In genomic region chr16:69429058-69429651, GRCh38 we compare ENCODE assay signal across 7 cellular contexts. TPM values are rescaled to one million over a fixed set of nuclear protein-coding genes. Genes with fewer than 3 reads are reported as not detected.
DNase-seq lines count a peak whose midpoint lies in the region; ATAC-seq and TF ChIP-seq lines count a peak whose summit lies in the region.
"Not testable (repeated sequence)": the region's sequence is repeated elsewhere in the genome, so short reads cannot be mapped to it uniquely, and the experiment has no call there.

No MANE protein-coding gene starts in this region.

- CTCF ChIA-PET in OCI-LY7 (lab: Charles Lee; ENCODE audit: unreplicated experiment), result not testable (repeated sequence)
- CTCF ChIA-PET in activated CD4-positive, alpha-beta T cell treated with anti-CD3 and anti-CD28 coated beads for 36 hours (lab: Charles Lee), result interaction anchor here (1.0 to 1.1 kb wide), 2 partner anchors 26 to 33 kb away, joined by 3 read pairs; no protein-coding TSS in a partner anchor

- H3F3A ChIP-seq in Loucy (ENCODE audit: low read depth), result not testable (repeated sequence)

- not testable (repeated sequence) for TF ChIP-seq CTCF in Loucy (conservative IDR thresholded peaks at IDR 0.05; ENCODE audit: low read length); OCI-LY7 (conservative IDR thresholded peaks at IDR 0.05; ENCODE audit: low read length); neural crest cell (conservative IDR thresholded peaks at IDR 0.05)

- DNase-seq in OCI-LY7 (ENCODE audit: low spot score), result peak; percentile 13
- peak; percentile 22 for DNase-seq in activated CD4-positive, alpha-beta T cell treated with anti-CD3 and anti-CD28 coated beads for 36 hours
- DNase-seq in activated T-cell treated with anti-CD3 and anti-CD28 coated beads, Interleukin-2, amount 50 U/mL, for 24 hours; activated naive CD8-positive, alpha-beta T cell treated with anti-CD3 and anti-CD28 coated beads, Interleukin-2, amount 10 ng/mL, durations not matched to agents 7 days and 5 days; neural crest cell (ENCODE audit: low read depth, low spot score): not testable (repeated sequence)
- DNase-seq in erythroblast (lab: John Stamatoyannopoulos, UW), result peak; percentile 13 to 14

- not testable (repeated sequence) for H3K9me3 Mint-ChIP-seq in activated CD4-positive, alpha-beta T cell treated with anti-CD3 and anti-CD28 coated beads for 36 hours (ENCODE audit: low read depth); activated naive CD8-positive, alpha-beta T cell treated with anti-CD3 and anti-CD28 coated beads, Interleukin-2, amount 10 ng/mL, durations not matched to agents 7 days and 5 days
- H3K9me3 Mint-ChIP-seq in activated T-cell treated with anti-CD3 and anti-CD28 coated beads, Interleukin-2, amount 50 U/mL, for 24 hours, result peaks cover 11% of the 10 kb centered on the region
- H3K9me3 Mint-ChIP-seq in neural crest cell, result peaks cover 10% of the 10 kb centered on the region

- H4K20me1 ChIP-seq in Loucy (ENCODE audit: insufficient read depth, low read length, poor library complexity, severe bottlenecking), result peaks cover 19% of the 10 kb centered on the region
- not testable (repeated sequence) for H4K20me1 ChIP-seq in OCI-LY7 (ENCODE audit: insufficient read depth, low read length)

- H3K4me1 ChIP-seq in Loucy (ENCODE audit: insufficient read depth, low read length, poor library complexity, severe bottlenecking), result peaks cover 34% of the 10 kb centered on the region
- H3K4me1 ChIP-seq in OCI-LY7 (ENCODE audit: insufficient read depth, low read length, poor library complexity, severe bottlenecking), result not testable (repeated sequence)

- ATAC-seq in activated CD4-positive, alpha-beta T cell treated with anti-CD3 and anti-CD28 coated beads for 36 hours; activated naive CD8-positive, alpha-beta T cell treated with anti-CD3 and anti-CD28 coated beads, Interleukin-2, amount 10 ng/mL, durations not matched to agents 7 days and 5 days (ENCODE audit: low read depth): not testable (repeated sequence)

- H3K79me2 ChIP-seq in Loucy (ENCODE audit: insufficient read depth, low read length), result peaks cover 93% of the 10 kb centered on the region
- H3K79me2 ChIP-seq in OCI-LY7 (ENCODE audit: insufficient read depth, low read depth, low read length), result peaks cover 85% of the 10 kb centered on the region

- not testable (repeated sequence) for H3K4me3 Mint-ChIP-seq in activated CD4-positive, alpha-beta T cell treated with anti-CD3 and anti-CD28 coated beads for 36 hours; activated T-cell treated with anti-CD3 and anti-CD28 coated beads, Interleukin-2, amount 50 U/mL, for 24 hours; activated naive CD8-positive, alpha-beta T cell treated with anti-CD3 and anti-CD28 coated beads, Interleukin-2, amount 10 ng/mL, durations not matched to agents 7 days and 5 days
- H3K4me3 Mint-ChIP-seq in neural crest cell, result peak overlapping the region; percentile 5

- POLR2A ChIA-PET in OCI-LY7 (lab: Charles Lee), result interaction anchor here (1.4 kb wide), 1 partner anchor 14 kb away, joined by 5 read pairs; no protein-coding TSS in a partner anchor
- POLR2A ChIA-PET in activated CD4-positive, alpha-beta T cell treated with anti-CD3 and anti-CD28 coated beads for 36 hours (lab: Charles Lee); activated naive CD8-positive, alpha-beta T cell treated with anti-CD3 and anti-CD28 coated beads, Interleukin-2, amount 10 ng/mL, durations not matched to agents 7 days and 5 days (lab: Charles Lee): not testable (repeated sequence)

- H3K9me3 ChIP-seq in Loucy (ENCODE audit: insufficient read depth, low read depth, low read length), result not testable (repeated sequence)
- peaks cover 17% of the 10 kb centered on the region; the same call in 1 of the 2 replicates for H3K9me3 ChIP-seq in OCI-LY7 (ENCODE audit: low read length)

- H3K27ac Mint-ChIP-seq in activated CD4-positive, alpha-beta T cell treated with anti-CD3 and anti-CD28 coated beads for 36 hours, result peak overlapping the region; percentile 1
- peak overlapping the region; percentile 70 for H3K27ac Mint-ChIP-seq in activated T-cell treated with anti-CD3 and anti-CD28 coated beads, Interleukin-2, amount 50 U/mL, for 24 hours
- H3K27ac Mint-ChIP-seq in activated naive CD8-positive, alpha-beta T cell treated with anti-CD3 and anti-CD28 coated beads, Interleukin-2, amount 10 ng/mL, durations not matched to agents 7 days and 5 days, result peak overlapping the region; percentile 60
- H3K27ac Mint-ChIP-seq in neural crest cell (ENCODE audit: unreplicated experiment), result not testable (repeated sequence)

- H3K4me2 ChIP-seq in Loucy (ENCODE audit: low read depth, low read length, poor library complexity, severe bottlenecking), result peak overlapping the region; percentile 53
- H3K4me2 ChIP-seq in OCI-LY7 (ENCODE audit: low read length), result not testable (repeated sequence)

- H3K36me3 ChIP-seq in Loucy (ENCODE audit: insufficient read depth, low read length) (peaks cover 28% of the 10 kb centered on the region; the same call in 1 of the 2 replicates), OCI-LY7 (ENCODE audit: insufficient read depth, low read length) (peaks cover 77% of the 10 kb centered on the region)

- not testable (repeated sequence) for BruUV-seq in OCI-LY7 (replicated peaks; lab: Mats Ljungman, UMichigan)

- not testable (repeated sequence) for H3K9me2 ChIP-seq in Loucy (replicated peaks; ENCODE audit: low read depth, low read length); OCI-LY7 (ENCODE audit: insufficient read depth, low read length)

- not testable (repeated sequence) for TF ChIP-seq POLR2A in erythroblast (IDR thresholded peaks at IDR 0.05; ENCODE audit: low read length)

- not testable (repeated sequence) for H3K27me3 Mint-ChIP-seq in activated CD4-positive, alpha-beta T cell treated with anti-CD3 and anti-CD28 coated beads for 36 hours; activated T-cell treated with anti-CD3 and anti-CD28 coated beads, Interleukin-2, amount 50 U/mL, for 24 hours; activated naive CD8-positive, alpha-beta T cell treated with anti-CD3 and anti-CD28 coated beads, Interleukin-2, amount 10 ng/mL, durations not matched to agents 7 days and 5 days; neural crest cell (ENCODE audit: low read depth)

- H2AFZ ChIP-seq in Loucy (ENCODE audit: low read length); OCI-LY7 (ENCODE audit: low read length): not testable (repeated sequence)

- H3K4me3 ChIP-seq in Loucy (ENCODE audit: low read length, poor library complexity, severe bottlenecking); OCI-LY7 (ENCODE audit: low read depth, low read length, poor library complexity, severe bottlenecking): not testable (repeated sequence)

- H3K36me3 Mint-ChIP-seq in activated CD4-positive, alpha-beta T cell treated with anti-CD3 and anti-CD28 coated beads for 36 hours (ENCODE audit: low read depth), result peaks cover 57% of the 10 kb centered on the region
- peaks cover 93% of the 10 kb centered on the region for H3K36me3 Mint-ChIP-seq in activated T-cell treated with anti-CD3 and anti-CD28 coated beads, Interleukin-2, amount 50 U/mL, for 24 hours (ENCODE audit: low read depth)
- H3K36me3 Mint-ChIP-seq in activated naive CD8-positive, alpha-beta T cell treated with anti-CD3 and anti-CD28 coated beads, Interleukin-2, amount 10 ng/mL, durations not matched to agents 7 days and 5 days, result peaks cover 52% of the 10 kb centered on the region
- H3K36me3 Mint-ChIP-seq in neural crest cell (ENCODE audit: low read depth), result peaks cover 37% of the 10 kb centered on the region

- peaks cover 53% of the 10 kb centered on the region for H3K4me1 Mint-ChIP-seq in activated CD4-positive, alpha-beta T cell treated with anti-CD3 and anti-CD28 coated beads for 36 hours
- H3K4me1 Mint-ChIP-seq in activated T-cell treated with anti-CD3 and anti-CD28 coated beads, Interleukin-2, amount 50 U/mL, for 24 hours (ENCODE audit: low read depth), result peaks cover 67% of the 10 kb centered on the region
- peaks cover 36% of the 10 kb centered on the region for H3K4me1 Mint-ChIP-seq in activated naive CD8-positive, alpha-beta T cell treated with anti-CD3 and anti-CD28 coated beads, Interleukin-2, amount 10 ng/mL, durations not matched to agents 7 days and 5 days
- H3K4me1 Mint-ChIP-seq in neural crest cell, result peaks cover 24% of the 10 kb centered on the region

- not testable (repeated sequence) for H3K27ac ChIP-seq in OCI-LY7 (ENCODE audit: low read depth, low read length, poor library complexity, severe bottlenecking)

- not testable (repeated sequence) for H3K9ac ChIP-seq in Loucy (ENCODE audit: low read depth, low read length, poor library complexity, severe bottlenecking)

- intact Hi-C loops in OCI-LY7 (cut with micrococcal nuclease; ENCODE audit: unreplicated experiment), result loop anchor here (10.0 kb wide), 1 partner anchor 136 kb away; the partner anchor contains the start of gene NFAT5
- intact Hi-C loops in activated CD4-positive, alpha-beta T cell treated with anti-CD3 and anti-CD28 coated beads for 36 hours (cut with DNase I, micrococcal nuclease), result loop anchor here in 1 of 2 experiments (10.0 kb wide), 1 partner anchor 1096 kb away; the partner anchor contains the start of genes COG4 and SF3B3

- not testable (repeated sequence) for H3K27me3 ChIP-seq in Loucy (ENCODE audit: insufficient read depth, low read length, poor library complexity, severe bottlenecking)

RNA-seq across cellular contexts. Expression of gene CYB5B, which starts 4.7 kb away (rescaled TPM):
- total RNA-seq in OCI-LY7 (2014; rRNA removed; shearing (Covaris generic)), result 64.9 and 83.0 TPM in 2 replicates
- total RNA-seq in OCI-LY7 (2022) (177 and 184 TPM in 2 replicates), neural crest cell (209 and 221 TPM in 2 replicates)
- total RNA-seq in activated CD4-positive, alpha-beta T cell treated with anti-CD3 and anti-CD28 coated beads for 36 hours, result 100 to 1,000 TPM; 158 to 187 TPM
- total RNA-seq in activated naive CD8-positive, alpha-beta T cell treated with anti-CD3 and anti-CD28 coated beads, Interleukin-2, amount 10 ng/mL, durations not matched to agents 7 days and 5 days, result 100 to 1,000 TPM; 125 to 131 TPM

RNA-seq across cellular contexts. Expression of gene TERF2, which starts 43.3 kb away (rescaled TPM):
- 18.8 and 19.8 TPM in 2 replicates for total RNA-seq in OCI-LY7 (2014; rRNA removed; shearing (Covaris generic))
- 63.9 and 81.0 TPM in 2 replicates for total RNA-seq in OCI-LY7 (2022)
- total RNA-seq in activated CD4-positive, alpha-beta T cell treated with anti-CD3 and anti-CD28 coated beads for 36 hours, result 10 to 100 TPM; 45.9 to 82.4 TPM
- total RNA-seq in activated naive CD8-positive, alpha-beta T cell treated with anti-CD3 and anti-CD28 coated beads, Interleukin-2, amount 10 ng/mL, durations not matched to agents 7 days and 5 days, result 10 to 100 TPM; 50.8 to 52.7 TPM
- total RNA-seq in neural crest cell, result 47.1 and 52.1 TPM in 2 replicates
